14 cellular contexts compared by ENCODE assay signal in genomic region chr2:202249521-202249850, GRCh38. TPM values are rescaled to one million over a fixed set of nuclear protein-coding genes. Genes with fewer than 3 reads are reported as not detected.
DNase-seq lines count a peak whose midpoint lies in the region; TF ChIP-seq lines count a peak whose summit lies in the region.
"Had no signal": no experiment of that assay in that cellular context is flagged by ENCODE, and none has a peak within 500 bp of the region (broad histone marks: within the 10 kb centered on the region; RNA-seq: fewer than 3 reads in every experiment).

No MANE protein-coding gene starts in this region.

- H3K9ac ChIP-seq in GM23248 (no peak overlapping the region), MM.1S (ENCODE audit: low read length) (no peak overlapping the region)

- TF ChIP-seq CTCF in MM.1S (IDR thresholded peaks at IDR 0.05; ENCODE audit: low read length) (no peak), GM10266 (IDR thresholded peaks at IDR 0.05; ENCODE audit: control insufficient read depth, insufficient read depth, low read depth, missing control alignments) (no peak), esophagus squamous epithelium (IDR thresholded peaks at IDR 0.05) (no peak)

- H3K4me1 ChIP-seq in GM23248 (ENCODE audit: insufficient read depth) (no peaks in the 10 kb centered on the region), MM.1S (ENCODE audit: low read length) (peaks cover 8% of the 10 kb centered on the region; the same call in 1 of the 2 replicates), esophagus squamous epithelium (peaks cover 0 to 14% (median 0%) of the 10 kb centered on the region in 3 donors)

- H3K9me3 ChIP-seq in GM23248 (ENCODE audit: low read depth) (no peaks in the 10 kb centered on the region), MM.1S (replicated peaks; ENCODE audit: insufficient read depth, low read length) (no peaks in the 10 kb centered on the region), esophagus squamous epithelium (no peaks in the 10 kb centered on the region)

- H3K79me2 ChIP-seq in GM23248 (ENCODE audit: insufficient read depth), result no peaks in the 10 kb centered on the region
- no peaks in the 10 kb centered on the region for H3K79me2 ChIP-seq in MM.1S (ENCODE audit: low read length)

- TF ChIP-seq POLR2A in esophagus squamous epithelium (IDR thresholded peaks at IDR 0.05), result no peak

- no peaks in the 10 kb centered on the region for H3F3A ChIP-seq in GM23248 (ENCODE audit: insufficient read depth)
- H3F3A ChIP-seq in MM.1S (ENCODE audit: insufficient read depth, low read length), result peaks cover 3% of the 10 kb centered on the region; the same call in 1 of the 2 replicates

- H3K9me2 ChIP-seq in GM23248 (ENCODE audit: insufficient read depth) (no peaks in the 10 kb centered on the region), MM.1S (replicated peaks; ENCODE audit: insufficient read depth, low read length) (no peaks in the 10 kb centered on the region)

- intact Hi-C loops in esophagus squamous epithelium (cut with DNase I), result no loop called here

- in situ Hi-C loops in GM23248 (cut with MboI), result no loop called here

- DNase-seq in GM23248, result peak; percentile 4
- DNase-seq in MM.1S, result no peak
- DNase-seq in dermis microvascular lymphatic vessel endothelial cell (ENCODE audit: low read depth in 2 of 2), result peak; percentile 40 to 78
- peak; percentile 50 for DNase-seq in myocyte (ENCODE audit: low read depth)
- no peak for DNase-seq in GM10266 (ENCODE audit: extremely low spot score)
- DNase-seq in esophagus squamous epithelium (lab: John Stamatoyannopoulos, UW), result no peak
- DNase-seq in DMS153 treated with DMSO at 0.1 percent for 48 hours (lab: John Stamatoyannopoulos, UW; ENCODE audit: unreplicated experiment), result no peak
- no peak for DNase-seq in germinal center (ENCODE audit: low spot score)
- DNase-seq: DND-41; kidney glomerular epithelial cell; naive B cell; NCI-H1417 treated with DMSO at 0.1 percent for 48 hours; NCI-H524; stimulated activated CD4-positive, alpha-beta T cell treated with anti-CD3 and anti-CD28 coated beads, Interleukin-1b, Interleukin-23, amount 100 ng/mL, for 48 hours had no signal

- H3K27me3 ChIP-seq in GM23248 (replicated peaks; ENCODE audit: insufficient read depth), result no peaks in the 10 kb centered on the region
- no peaks in the 10 kb centered on the region for H3K27me3 ChIP-seq in MM.1S (replicated peaks; ENCODE audit: insufficient read depth, low read length)
- no peaks in the 10 kb centered on the region for H3K27me3 ChIP-seq in esophagus squamous epithelium

- no peaks in the 10 kb centered on the region for H4K20me1 ChIP-seq in GM23248 (ENCODE audit: insufficient read depth)
- no peaks in the 10 kb centered on the region for H4K20me1 ChIP-seq in MM.1S (ENCODE audit: insufficient read depth, low read length)

- H3K4me3 ChIP-seq in GM23248 (no peak overlapping the region), MM.1S (ENCODE audit: low read length) (no peak overlapping the region), esophagus squamous epithelium (peak overlapping the region in 1 of 4 donors; percentile 4)

- WGBS in GM23248 (ENCODE audit: low coverage in 1 of 2, low lambda C conversion rate in 2 of 2, missing lambda C conversion rate in 2 of 2), 2 experiments, result 94% methylated on average over 4 of the region's 4 CpGs
- 27 to 45% methylated on average over 4 of the region's 4 CpGs for WGBS in esophagus squamous epithelium, 2 donors

- no peak overlapping the region for H2AFZ ChIP-seq in GM23248
- H2AFZ ChIP-seq in MM.1S (ENCODE audit: low read length), result peak overlapping the region; percentile 84

- H3K36me3 ChIP-seq in GM23248 (ENCODE audit: low read depth) (no peaks in the 10 kb centered on the region), MM.1S (replicated peaks; ENCODE audit: insufficient read depth, low read length) (no peaks in the 10 kb centered on the region), esophagus squamous epithelium (no peaks in the 10 kb centered on the region)

- H3K4me2 ChIP-seq in GM23248 (ENCODE audit: unreplicated experiment) (no peak overlapping the region), MM.1S (ENCODE audit: low read depth, low read length) (peak overlapping the region; percentile 38)

- H3K27ac ChIP-seq in GM23248, result no peak overlapping the region
- peak overlapping the region; percentile 34; the same call in 1 of the 2 replicates for H3K27ac ChIP-seq in MM.1S (ENCODE audit: low read length)
- H3K27ac ChIP-seq in esophagus squamous epithelium, result peak overlapping the region in 2 of 4 donors; percentile 34 to 50

RNA-seq across cellular contexts. Expression of gene SUMO1, which starts 11.1 kb away (rescaled TPM):
- 157 TPM in 2 replicates for total RNA-seq in GM23248 (2014; rRNA removed; shearing (Covaris generic))
- polyA plus RNA-seq in GM23248 (2016; fragmentation: Nextera tagmentation; extraction: Ambion mirVana), result 242 TPM in 2 replicates
- 91.0 and 106 TPM in 2 replicates for total RNA-seq in dermis microvascular lymphatic vessel endothelial cell
- 97.2 and 113 TPM in 2 replicates for total RNA-seq in myocyte
- polyA plus RNA-seq in myocyte (2012), result 81.5 TPM
- 10 to 100 TPM; 28.8 to 82.6 (median 54.0) TPM for total RNA-seq in esophagus squamous epithelium

RNA-seq across cellular contexts. Expression of gene NOP58, which starts 16.1 kb away (rescaled TPM):
- 49.3 and 101 TPM in 2 replicates for total RNA-seq in GM23248 (2014; rRNA removed; shearing (Covaris generic))
- 66.8 and 68.1 TPM in 2 replicates for polyA plus RNA-seq in GM23248 (2016; fragmentation: Nextera tagmentation; extraction: Ambion mirVana)
- 26.9 and 27.9 TPM in 2 replicates for total RNA-seq in dermis microvascular lymphatic vessel endothelial cell
- 60.8 and 63.2 TPM in 2 replicates for total RNA-seq in myocyte
- 20.6 TPM for polyA plus RNA-seq in myocyte (2012)
- total RNA-seq in esophagus squamous epithelium, result 10 to 100 TPM; 35.2 to 95.2 (median 64.5) TPM

Comparison
In these comparisons a context has a peak if more than half of its experiments do, and no peak if none do; other contexts are left out.
1. DNase-seq: peak in GM23248 (single experiment), dermis microvascular lymphatic vessel endothelial cell (2 of 2) and myocyte (single experiment); none in MM.1S (single experiment), GM10266 (single experiment), esophagus squamous epithelium (single experiment), DMS153 treated with DMSO at 0.1 percent for 48 hours (single experiment) and germinal center (single experiment).